In the genomic region with DNA sequence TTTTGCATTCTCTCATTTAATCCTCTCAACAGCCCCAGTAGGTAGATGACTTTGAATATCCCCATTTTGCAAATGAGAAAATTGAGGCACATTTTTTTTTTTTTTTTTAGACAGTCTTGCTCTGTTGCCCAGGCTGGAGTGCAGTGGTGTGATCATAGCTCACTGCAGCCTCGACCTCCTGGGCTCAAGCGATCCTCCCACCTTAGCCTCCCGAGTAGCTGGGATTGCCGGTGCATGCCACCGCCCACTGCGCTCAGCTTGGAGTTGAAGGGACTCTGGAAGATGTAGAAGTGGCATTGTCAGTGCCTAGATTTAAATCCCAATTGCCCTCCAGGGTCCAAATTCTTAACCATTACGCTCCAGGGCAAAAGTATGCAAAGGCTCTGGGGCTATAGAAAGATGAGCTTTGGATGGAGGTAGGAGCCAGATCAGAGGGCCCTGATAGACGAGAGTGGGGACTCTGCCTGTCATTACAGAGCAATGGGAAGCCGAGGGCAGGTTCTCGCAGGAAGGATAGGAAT, we compare ENCODE assay signal across 8 cellular contexts. TPM values are rescaled to one million over a fixed set of nuclear protein-coding genes. Genes with fewer than 3 reads are reported as not detected.
DNase-seq lines count a peak whose midpoint lies in the region; ATAC-seq lines count a peak whose summit lies in the region.

No MANE protein-coding gene starts in this region.

- no peak overlapping the region for H3K23ac ChIP-seq in neuronal stem cell (ENCODE audit: low read depth, low read length, poor library complexity)

- peaks cover 3% of the 10 kb centered on the region for H3K36me3 ChIP-seq in CD4-positive, CD25-positive, alpha-beta regulatory T cell (ENCODE audit: control insufficient read depth, insufficient read depth, low read length)
- H3K36me3 ChIP-seq in NT2/D1 (ENCODE audit: insufficient read depth, insufficient read length, low read length) (peaks cover 42% of the 10 kb centered on the region), neuronal stem cell (replicated peaks in 1 of 2; ENCODE audit: control insufficient read depth in 2 of 2, insufficient read depth in 2 of 2, low read length in 2 of 2) (peaks cover 5 to 25% of the 10 kb centered on the region in 2 donors)
- no peaks in the 10 kb centered on the region for H3K36me3 ChIP-seq in effector memory CD4-positive, alpha-beta T cell (ENCODE audit: control insufficient read depth, insufficient read depth, low read length)

- DNase-seq in CD4-positive, CD25-positive, alpha-beta regulatory T cell = no peak
- DNase-seq in NT2/D1 (ENCODE audit: low read depth, low spot score) (no peak), neuronal stem cell (ENCODE audit: low spot score) (no peak), NCI-H1694 treated with DMSO at 0.1 percent for 48 hours (lab: John Stamatoyannopoulos, UW) (no peak)
- no peak for DNase-seq in effector memory CD4-positive, alpha-beta T cell

- no peak overlapping the region for H2BK12ac ChIP-seq in neuronal stem cell (ENCODE audit: low read length)

- no peak overlapping the region for H2BK120ac ChIP-seq in neuronal stem cell (ENCODE audit: low read depth, low read length)

- peak overlapping the region; percentile 88 for H3K4me2 ChIP-seq in neuronal stem cell (ENCODE audit: insufficient read depth, low read length, poor library complexity, severe bottlenecking)

- peak overlapping the region; percentile 90 for H2AFZ ChIP-seq in neuronal stem cell (ENCODE audit: low read length)

- no peak overlapping the region for H3K4ac ChIP-seq in neuronal stem cell (ENCODE audit: low read length)

- no peak overlapping the region for H2BK5ac ChIP-seq in neuronal stem cell (ENCODE audit: low read length)

- H3K4me1 ChIP-seq in CD4-positive, CD25-positive, alpha-beta regulatory T cell (ENCODE audit: control insufficient read depth, insufficient read depth, low read length, poor library complexity, severe bottlenecking) = peaks cover 17% of the 10 kb centered on the region
- H3K4me1 ChIP-seq in NT2/D1 (ENCODE audit: insufficient read depth, insufficient read length) = peaks cover 10% of the 10 kb centered on the region
- H3K4me1 ChIP-seq in effector memory CD4-positive, alpha-beta T cell (ENCODE audit: control insufficient read depth, insufficient read depth, low read length, poor library complexity, severe bottlenecking) = peaks cover 8% of the 10 kb centered on the region
- H3K4me1 ChIP-seq in neuronal stem cell (ENCODE audit: control insufficient read depth in 2 of 2, insufficient read depth in 1 of 2, low read depth in 1 of 2, low read length in 2 of 2) = peaks cover 12 to 13% of the 10 kb centered on the region in 2 donors

- H3K79me1 ChIP-seq in neuronal stem cell (ENCODE audit: low read depth, low read length) = peaks cover 10% of the 10 kb centered on the region

- peaks cover 0 to 4% (median 0%) of the 10 kb centered on the region in 7 donors for H3K9me3 Mint-ChIP-seq in CD4-positive, CD25-positive, alpha-beta regulatory T cell

- no peak overlapping the region for H4K91ac ChIP-seq in neuronal stem cell (ENCODE audit: low read depth, low read length, poor library complexity)

- WGBS in neuronal stem cell (ENCODE audit: extremely low coverage in 2 of 2, insufficient read length in 2 of 2, insufficient replicate concordance in 1 of 2), 2 donors = no CpG with 5 or more reads among the region's 10 CpGs

- H3K4me3 ChIP-seq in CD4-positive, CD25-positive, alpha-beta regulatory T cell (ENCODE audit: low read depth, low read length) = peak overlapping the region; percentile 78
- peak overlapping the region; percentile 75 for H3K4me3 ChIP-seq in NT2/D1 (ENCODE audit: insufficient read length, low read depth)
- peak overlapping the region; percentile 68 for H3K4me3 ChIP-seq in effector memory CD4-positive, alpha-beta T cell (ENCODE audit: insufficient read depth, low read depth, low read length, poor library complexity, severe bottlenecking)
- H3K4me3 ChIP-seq in neuronal stem cell (ENCODE audit: low read length in 2 of 2) = peak overlapping the region in 1 of 2 donors; percentile 61

- no peak overlapping the region for H2BK15ac ChIP-seq in neuronal stem cell (ENCODE audit: low read length)

- peaks cover 7% of the 10 kb centered on the region for H3K27me3 ChIP-seq in CD4-positive, CD25-positive, alpha-beta regulatory T cell (ENCODE audit: control insufficient read depth, insufficient read depth, low read length)
- H3K27me3 ChIP-seq in NT2/D1 (ENCODE audit: insufficient read depth, insufficient read length) (peaks cover 4% of the 10 kb centered on the region), neuronal stem cell (ENCODE audit: control insufficient read depth in 3 of 3, insufficient read depth in 3 of 3, low read depth in 1 of 3, low read length in 3 of 3) (no peaks in the 10 kb centered on the region)
- no peaks in the 10 kb centered on the region for H3K27me3 ChIP-seq in effector memory CD4-positive, alpha-beta T cell (replicated peaks; ENCODE audit: control insufficient read depth, insufficient read depth, low read length, poor library complexity, severe bottlenecking)

- H4K8ac ChIP-seq in neuronal stem cell (ENCODE audit: low read depth, low read length) = no peak overlapping the region

- H3K27me3 Mint-ChIP-seq in CD4-positive, CD25-positive, alpha-beta regulatory T cell = peaks cover 22% of the 10 kb centered on the region

- no peak overlapping the region for H2AK5ac ChIP-seq in neuronal stem cell (ENCODE audit: low read depth, low read length)

- H3K14ac ChIP-seq in neuronal stem cell (ENCODE audit: low read length) = no peak overlapping the region

- H3K36me3 Mint-ChIP-seq in CD4-positive, CD25-positive, alpha-beta regulatory T cell = no peaks in the 10 kb centered on the region

- peak overlapping the region; percentile 89 to 99 (median 96) for H3K4me3 Mint-ChIP-seq in CD4-positive, CD25-positive, alpha-beta regulatory T cell

- H3K18ac ChIP-seq in neuronal stem cell (ENCODE audit: low read length) = peak overlapping the region; percentile 3

- no peak overlapping the region for H3K27ac ChIP-seq in CD4-positive, CD25-positive, alpha-beta regulatory T cell (ENCODE audit: insufficient read depth, low read length, poor library complexity, severe bottlenecking)
- H3K27ac ChIP-seq in effector memory CD4-positive, alpha-beta T cell (ENCODE audit: insufficient read depth, low read length, poor library complexity, severe bottlenecking) = no peak overlapping the region
- no peak overlapping the region for H3K27ac ChIP-seq in neuronal stem cell (replicated peaks; ENCODE audit: low read length)

- peaks cover 4 to 27% (median 13%) of the 10 kb centered on the region in 4 donors for H3K4me1 Mint-ChIP-seq in CD4-positive, CD25-positive, alpha-beta regulatory T cell

- H3K27ac Mint-ChIP-seq in CD4-positive, CD25-positive, alpha-beta regulatory T cell = peak overlapping the region in 2 of 3 donors; percentile 81 to 83

- ATAC-seq in CD4-positive, CD25-positive, alpha-beta regulatory T cell (ENCODE audit: low read depth in 2 of 2) = no peak
- no peak for ATAC-seq in HG02885 (IDR thresholded peaks at IDR 0.05; ENCODE audit: poor library complexity, unreplicated experiment)
- no peak for ATAC-seq in GM18868 (IDR thresholded peaks at IDR 0.05; ENCODE audit: unreplicated experiment)
- ATAC-seq in HG03039 (IDR thresholded peaks at IDR 0.05; ENCODE audit: unreplicated experiment) = no peak

- H3K9me3 ChIP-seq in CD4-positive, CD25-positive, alpha-beta regulatory T cell (ENCODE audit: control insufficient read depth in 2 of 2, low read length in 2 of 2) = no peaks in the 10 kb centered on the region
- no peaks in the 10 kb centered on the region for H3K9me3 ChIP-seq in NT2/D1 (ENCODE audit: insufficient read depth, low read length)
- H3K9me3 ChIP-seq in effector memory CD4-positive, alpha-beta T cell (ENCODE audit: control insufficient read depth, low read length) = no peaks in the 10 kb centered on the region
- no peaks in the 10 kb centered on the region for H3K9me3 ChIP-seq in neuronal stem cell (replicated peaks in 1 of 2; ENCODE audit: control insufficient read depth in 2 of 2, insufficient read depth in 1 of 2, low read depth in 1 of 2, low read length in 2 of 2)

- peak overlapping the region; percentile 89 for H3K9ac ChIP-seq in NT2/D1 (ENCODE audit: insufficient read length, low read depth)
- H3K9ac ChIP-seq in neuronal stem cell (ENCODE audit: low read depth, low read length, poor library complexity) = peak overlapping the region; percentile 90

RNA-seq across cellular contexts. Expression of gene MCOLN1, which starts 0.8 kb away (rescaled TPM):
- 12.3 TPM for total RNA-seq in CD4-positive, CD25-positive, alpha-beta regulatory T cell
- polyA plus RNA-seq in CD4-positive, CD25-positive, alpha-beta regulatory T cell = 10 to 100 TPM in 2 of 4 donors, 1 to 10 TPM in 2; 8.6 to 15.2 (median 10.3) TPM
- polyA plus RNA-seq in neuronal stem cell (2013, experiment 1 of 2) = 6.6 TPM
- 7.4 TPM for polyA plus RNA-seq in neuronal stem cell (2013, experiment 2 of 2)

RNA-seq across cellular contexts. Expression of gene ZNF358, which starts 5.7 kb away (rescaled TPM):
- 0.30 TPM for total RNA-seq in CD4-positive, CD25-positive, alpha-beta regulatory T cell
- polyA plus RNA-seq in CD4-positive, CD25-positive, alpha-beta regulatory T cell = under 1 TPM in 3 of 4 donors, not detected in 1; 0.11 to 0.24 (median 0.21) TPM
- polyA plus RNA-seq in neuronal stem cell (2013, experiment 1 of 2) = 109 TPM
- 102 TPM for polyA plus RNA-seq in neuronal stem cell (2013, experiment 2 of 2)

RNA-seq across cellular contexts. Expression of gene PNPLA6, which starts 13.9 kb away (rescaled TPM):
- 106 TPM for total RNA-seq in CD4-positive, CD25-positive, alpha-beta regulatory T cell
- 1 to 10 TPM; 6.6 to 9.2 (median 7.2) TPM for polyA plus RNA-seq in CD4-positive, CD25-positive, alpha-beta regulatory T cell
- polyA plus RNA-seq in neuronal stem cell (2013, experiment 1 of 2) = 56.3 TPM
- 57.3 TPM for polyA plus RNA-seq in neuronal stem cell (2013, experiment 2 of 2)

RNA-seq across cellular contexts. Expression of gene PEX11G, which starts 32.8 kb away (rescaled TPM):
- not detected for total RNA-seq in CD4-positive, CD25-positive, alpha-beta regulatory T cell
- polyA plus RNA-seq in CD4-positive, CD25-positive, alpha-beta regulatory T cell = 1 to 10 TPM in 2 of 4 donors, under 1 TPM in 2; 0.23 to 1.5 (median 0.76) TPM
- 1.4 TPM for polyA plus RNA-seq in neuronal stem cell (2013, experiment 1 of 2)
- 1.4 TPM for polyA plus RNA-seq in neuronal stem cell (2013, experiment 2 of 2)
